8 cellular contexts compared by ENCODE assay signal in genomic region chr3:32501785-32502088, GRCh38. TPM values are rescaled to one million over a fixed set of nuclear protein-coding genes. Genes with fewer than 3 reads are reported as not detected.
DNase-seq lines count a peak whose midpoint lies in the region; ATAC-seq and TF ChIP-seq lines count a peak whose summit lies in the region.

No MANE protein-coding gene starts in this region.

- POLR2A ChIA-PET in CD8-positive, alpha-beta memory T cell (lab: Charles Lee), result no interaction called here

- peak overlapping the region; percentile 90 for H3K27ac ChIP-seq in CD8-positive, alpha-beta memory T cell (ENCODE audit: low read depth, low read length)

- H3K36me3 ChIP-seq in CD8-positive, alpha-beta memory T cell (ENCODE audit: insufficient read depth, low read length), result no peaks in the 10 kb centered on the region

- intact Hi-C loops in natural killer cell (cut with micrococcal nuclease), result loop anchor here (1.0 to 2.0 kb wide), 2 partner anchors 69 to 184 kb away; partner anchors contain the start of genes CNOT10 and DYNC1LI1

- no peaks in the 10 kb centered on the region for H3K27me3 ChIP-seq in CD8-positive, alpha-beta memory T cell (ENCODE audit: insufficient read depth, low read length, poor library complexity, severe bottlenecking)

- peaks cover 4 to 5% of the 10 kb centered on the region in 2 donors for H3K27me3 Mint-ChIP-seq in CD8-positive, alpha-beta memory T cell
- no peaks in the 10 kb centered on the region for H3K27me3 Mint-ChIP-seq in chondrocyte (ENCODE audit: low read depth)
- H3K27me3 Mint-ChIP-seq in natural killer cell (ENCODE audit: low read depth in 2 of 2), result no peaks in the 10 kb centered on the region

- H3K9me3 ChIP-seq in CD8-positive, alpha-beta memory T cell (ENCODE audit: low read length), result no peaks in the 10 kb centered on the region

- peak overlapping the region; percentile 76 to 98 (median 96) for H3K27ac Mint-ChIP-seq in CD8-positive, alpha-beta memory T cell
- H3K27ac Mint-ChIP-seq in chondrocyte (ENCODE audit: unreplicated experiment) (peak overlapping the region; percentile 95), natural killer cell (peak overlapping the region; percentile 84 to 92)

- no peaks in the 10 kb centered on the region for H3K9me3 Mint-ChIP-seq in CD8-positive, alpha-beta memory T cell
- H3K9me3 Mint-ChIP-seq in chondrocyte (ENCODE audit: low read depth) (no peaks in the 10 kb centered on the region), natural killer cell (no peaks in the 10 kb centered on the region)

- H3K4me1 Mint-ChIP-seq in CD8-positive, alpha-beta memory T cell, result peaks cover 35 to 48% (median 45%) of the 10 kb centered on the region in 3 donors
- H3K4me1 Mint-ChIP-seq in chondrocyte (ENCODE audit: low read depth), result peaks cover 28% of the 10 kb centered on the region
- peaks cover 32 to 36% of the 10 kb centered on the region in 2 donors for H3K4me1 Mint-ChIP-seq in natural killer cell

- TF ChIP-seq CTCF in chondrocyte (IDR thresholded peaks at IDR 0.05), result no peak
- no peak for TF ChIP-seq CTCF in natural killer cell (IDR thresholded peaks at IDR 0.05)

- no peak for DNase-seq in CD8-positive, alpha-beta memory T cell
- DNase-seq in HT-29 (ENCODE audit: low spot score), result peak; percentile 4
- DNase-seq in chondrocyte (ENCODE audit: low spot score), result no peak
- no peak for DNase-seq in natural killer cell
- DNase-seq in DMS 273 (lab: John Stamatoyannopoulos, UW; ENCODE audit: unreplicated experiment), result no peak
- no peak for DNase-seq in NCI-H1105 (lab: John Stamatoyannopoulos, UW)

- H3K4me3 Mint-ChIP-seq in CD8-positive, alpha-beta memory T cell, result peak overlapping the region; percentile 86 to 98 (median 95)
- peak overlapping the region; percentile 91 for H3K4me3 Mint-ChIP-seq in chondrocyte (ENCODE audit: unreplicated experiment)
- peak overlapping the region; percentile 90 for H3K4me3 Mint-ChIP-seq in natural killer cell

- H3K4me3 ChIP-seq in CD8-positive, alpha-beta memory T cell (ENCODE audit: low read length), result peak overlapping the region; percentile 70

- CTCF ChIA-PET in CD8-positive, alpha-beta memory T cell (lab: Charles Lee), result interaction anchor here (1.2 to 2.2 kb wide), 5 partner anchors 33 to 213 kb away, joined by 3 to 9 read pairs (median 3); partner anchors contain the start of gene DYNC1LI1

- ATAC-seq in natural killer cell (peak in 1 of 3 donors; percentile 0), HG02642 (IDR thresholded peaks at IDR 0.05; ENCODE audit: poor library complexity, unreplicated experiment) (no peak), HG02970 (IDR thresholded peaks at IDR 0.05; ENCODE audit: low FRiP score, unreplicated experiment) (no peak)

- peaks cover 1 to 17% (median 4%) of the 10 kb centered on the region in 3 donors for H3K36me3 Mint-ChIP-seq in CD8-positive, alpha-beta memory T cell
- H3K36me3 Mint-ChIP-seq in chondrocyte (ENCODE audit: low read depth) (peaks cover 3% of the 10 kb centered on the region), natural killer cell (no peaks in the 10 kb centered on the region)

- H3K4me1 ChIP-seq in CD8-positive, alpha-beta memory T cell (ENCODE audit: insufficient read depth, low read length), result peaks cover 30% of the 10 kb centered on the region

RNA-seq across cellular contexts. Expression of gene CMTM6, which starts 0.9 kb away (rescaled TPM):
- total RNA-seq in CD8-positive, alpha-beta memory T cell, result 10 to 100 TPM; 91.8 to 96.2 TPM
- 58.1 TPM for polyA plus RNA-seq in CD8-positive, alpha-beta memory T cell
- 38.6 and 44.1 TPM in 2 replicates for total RNA-seq in HT-29 (2014; rRNA removed; shearing (Covaris generic))
- 51.8 to 59.0 TPM (median 54.0 TPM) in 3 replicates for total RNA-seq in chondrocyte
- 10 to 100 TPM; 57.4 to 63.6 (median 59.5) TPM for total RNA-seq in natural killer cell
